ENCODE assay signal across 1 cellular context in genomic region chr12:100186071-100186470, GRCh38.
TF ChIP-seq lines count a peak whose summit lies in the region.

No MANE protein-coding gene starts in this region.

TF ChIP-seq in IMR-90, 13 proteins besides CTCF, POLR2A, EP300 and RAD21 (continued from another document):
- TF ChIP-seq, protein P1, sequence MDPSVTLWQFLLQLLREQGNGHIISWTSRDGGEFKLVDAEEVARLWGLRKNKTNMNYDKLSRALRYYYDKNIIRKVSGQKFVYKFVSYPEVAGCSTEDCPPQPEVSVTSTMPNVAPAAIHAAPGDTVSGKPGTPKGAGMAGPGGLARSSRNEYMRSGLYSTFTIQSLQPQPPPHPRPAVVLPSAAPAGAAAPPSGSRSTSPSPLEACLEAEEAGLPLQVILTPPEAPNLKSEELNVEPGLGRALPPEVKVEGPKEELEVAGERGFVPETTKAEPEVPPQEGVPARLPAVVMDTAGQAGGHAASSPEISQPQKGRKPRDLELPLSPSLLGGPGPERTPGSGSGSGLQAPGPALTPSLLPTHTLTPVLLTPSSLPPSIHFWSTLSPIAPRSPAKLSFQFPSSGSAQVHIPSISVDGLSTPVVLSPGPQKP (IDR thresholded peaks at IDR 0.05; ENCODE audit: borderline replicate concordance, low read depth, low read length), result no peak
- TF ChIP-seq BHLHE40 (IDR thresholded peaks at IDR 0.05; ENCODE audit: low read depth, low read length) (no peak), SMC3 (IDR thresholded peaks at IDR 0.05; ENCODE audit: low read depth, low read length) (no peak), MXI1 (IDR thresholded peaks at IDR 0.05; ENCODE audit: borderline replicate concordance, low read depth, low read length) (no peak), FOS (IDR thresholded peaks at IDR 0.05; ENCODE audit: low read depth, low read length) (no peak)
